In genomic region chr18:23880931-23881330, GRCh38 we compare ENCODE assay signal across 20 cellular contexts.
DNase-seq lines count a peak whose midpoint lies in the region; ATAC-seq and TF ChIP-seq lines count a peak whose summit lies in the region.
"Had no signal": no experiment of that assay in that cellular context is flagged by ENCODE, and none has a peak within 500 bp of the region (broad histone marks: within the 10 kb centered on the region; RNA-seq: fewer than 3 reads in every experiment).

No MANE protein-coding gene starts in this region.

- H3K4me2 ChIP-seq in mammary epithelial cell (ENCODE audit: insufficient read depth, low read depth, low read length) (peak overlapping the region; percentile 1), parathyroid adenoma (ENCODE audit: low read length) (no peak overlapping the region)
- H3K4me2 ChIP-seq: GM23338 had no signal

- CTCF ChIA-PET in mammary epithelial cell (lab: Charles Lee; ENCODE audit: low non-redundant PET), result no interaction called here
- CTCF ChIA-PET in MCF 10A (lab: Yijun Ruan, JAX), result interaction anchor here (0.7 kb wide), 1 partner anchor 42 kb away, joined by 3 read pairs; no protein-coding TSS in a partner anchor

- POLR2A ChIA-PET in MCF 10A (lab: Yijun Ruan, JAX), result interaction anchor here (2.2 to 10.1 kb wide), 4 partner anchors 8 to 54 kb away, joined by 8 to 123 read pairs (median 66); no protein-coding TSS in a partner anchor

- intact Hi-C loops in mammary epithelial cell (cut with micrococcal nuclease), result loop anchor here (5.0 to 10.0 kb wide), 2 partner anchors 164 to 296 kb away; partner anchors contain the start of gene NPC1
- intact Hi-C loops in MCF 10A (cut with micrococcal nuclease), result no loop called here

- H3K79me2 ChIP-seq in mammary epithelial cell (ENCODE audit: insufficient read depth, low read length), result peaks cover 79% of the 10 kb centered on the region
- H3K79me2 ChIP-seq in parathyroid adenoma, result no peaks in the 10 kb centered on the region

- no peaks in the 10 kb centered on the region for H4K20me1 ChIP-seq in mammary epithelial cell (ENCODE audit: insufficient read depth, low read length)
- H4K20me1 ChIP-seq: BLaER1 had no signal

- H3K36me3 Mint-ChIP-seq in MCF 10A (ENCODE audit: insufficient read depth, unreplicated experiment), result peaks cover 93% of the 10 kb centered on the region
- H3K36me3 Mint-ChIP-seq: CD4-positive, CD25-positive, alpha-beta regulatory T cell; CD8-positive, alpha-beta T cell had no signal

- H3K4me1 Mint-ChIP-seq in MCF 10A (ENCODE audit: insufficient read depth, unreplicated experiment), result peaks cover 61% of the 10 kb centered on the region

- H3K27me3 ChIP-seq in mammary epithelial cell (ENCODE audit: insufficient read depth, low read length) (no peaks in the 10 kb centered on the region), foreskin keratinocyte (no peaks in the 10 kb centered on the region), parathyroid adenoma (ENCODE audit: control insufficient read depth, insufficient read depth, low read length) (no peaks in the 10 kb centered on the region)
- H3K27me3 ChIP-seq: BLaER1 had no signal

- no peak overlapping the region for H3K4me3 Mint-ChIP-seq in MCF 10A (ENCODE audit: unreplicated experiment)
- H3K4me3 Mint-ChIP-seq: B cell; CD4-positive, CD25-positive, alpha-beta regulatory T cell; CD8-positive, alpha-beta T cell; GM23338; H9 had no signal

- H3K27me3 Mint-ChIP-seq in MCF 10A (ENCODE audit: insufficient read depth, unreplicated experiment), result no peaks in the 10 kb centered on the region

- no peaks in the 10 kb centered on the region for H3K9me3 Mint-ChIP-seq in MCF 10A (ENCODE audit: unreplicated experiment)
- H3K9me3 Mint-ChIP-seq: CD8-positive, alpha-beta T cell; GM23338; H9 had no signal

- H3K36me3 ChIP-seq in mammary epithelial cell (ENCODE audit: insufficient read depth, low read length) (peaks cover 47% of the 10 kb centered on the region), parathyroid adenoma (ENCODE audit: control insufficient read depth, insufficient read depth, low read length) (no peaks in the 10 kb centered on the region)
- H3K36me3 ChIP-seq: BLaER1 had no signal

- DNase-seq in mammary epithelial cell (peak; percentile 55), MCF 10A (ENCODE audit: unreplicated experiment) (no peak), foreskin keratinocyte (peak; percentile 42 to 61), DMS79 treated with DMSO at 0.1 percent for 48 hours (lab: John Stamatoyannopoulos, UW) (no peak)
- DNase-seq: Caco-2; CD4-positive, CD25-positive, alpha-beta regulatory T cell; CD8-positive, alpha-beta T cell; DMS153; EL; GDM1; H9 had no signal

- TF ChIP-seq CTCF in mammary epithelial cell (conservative IDR thresholded peaks at IDR 0.05 in 1 of 2, IDR thresholded peaks at IDR 0.05 in 1 of 2; ENCODE audit: extremely low read depth in 1 of 2, insufficient read depth in 1 of 2, low read depth in 1 of 2, low read length in 2 of 2) (no peak), MCF 10A (IDR thresholded peaks at IDR 0.05; ENCODE audit: unreplicated experiment) (no peak), foreskin keratinocyte (conservative IDR thresholded peaks at IDR 0.05) (no peak), parathyroid adenoma (IDR thresholded peaks at IDR 0.05) (no peak)

- no peaks in the 10 kb centered on the region for H3K9me3 ChIP-seq in mammary epithelial cell (replicated peaks; ENCODE audit: insufficient read depth, low read length)
- no peaks in the 10 kb centered on the region for H3K9me3 ChIP-seq in parathyroid adenoma (ENCODE audit: control insufficient read depth, low read length)
- H3K9me3 ChIP-seq: BLaER1, Caco-2 had no signal

- BruUV-seq in mammary epithelial cell (replicated peaks; lab: Mats Ljungman, UMichigan) (no TSS peak), MCF 10A (replicated peaks; lab: Mats Ljungman, UMichigan) (no TSS peak)

- H2AFZ ChIP-seq in mammary epithelial cell (ENCODE audit: low read depth, low read length), result no peak overlapping the region
- no peak overlapping the region for H2AFZ ChIP-seq in parathyroid adenoma
- H2AFZ ChIP-seq: GM23338 had no signal

- ATAC-seq in foreskin keratinocyte (no peak), GM18511 (IDR thresholded peaks at IDR 0.05; ENCODE audit: unreplicated experiment) (no peak)
- ATAC-seq: CD8-positive, alpha-beta T cell; GM12878; GM23338; HCT116 had no signal

- in situ Hi-C loops in mammary epithelial cell (cut with MboI; ENCODE audit: low sequenced_read_pairs in 2 of 2), result no loop called here

- H3K27ac ChIP-seq in mammary epithelial cell (ENCODE audit: insufficient read depth, low read depth, low read length) (no peak overlapping the region), foreskin keratinocyte (no peak overlapping the region), parathyroid adenoma (peak overlapping the region; percentile 31)
- H3K27ac ChIP-seq: 22Rv1, BLaER1, C4-2B had no signal

- H3K4me3 ChIP-seq in mammary epithelial cell (replicated peaks in 1 of 3; ENCODE audit: insufficient read depth in 1 of 3, low read depth in 2 of 3, low read length in 3 of 3) (no peak overlapping the region), parathyroid adenoma (ENCODE audit: low read depth, low read length) (no peak overlapping the region)
- H3K4me3 ChIP-seq: BLaER1, GM12878, GM23338 had no signal

- dilution Hi-C loops in mammary epithelial cell (cut with HindIII; ENCODE audit: low sequenced_read_pairs), result loop anchor here (10.0 kb wide), 1 partner anchor 56 kb away; no protein-coding TSS in a partner anchor

- H3K27ac Mint-ChIP-seq in MCF 10A (ENCODE audit: low read depth, unreplicated experiment), result no peak overlapping the region
- H3K27ac Mint-ChIP-seq: B cell; CD8-positive, alpha-beta T cell; GM23338; H9 had no signal

- H3K4me1 ChIP-seq in mammary epithelial cell (ENCODE audit: insufficient read depth, low read length) (peaks cover 74% of the 10 kb centered on the region), foreskin keratinocyte (peaks cover 24% of the 10 kb centered on the region), parathyroid adenoma (peaks cover 22% of the 10 kb centered on the region)
- H3K4me1 ChIP-seq: Caco-2 had no signal

- H3K9ac ChIP-seq in mammary epithelial cell (ENCODE audit: insufficient read depth, low read length), result no peak overlapping the region
- H3K9ac ChIP-seq in parathyroid adenoma, result no peak overlapping the region
- H3K9ac ChIP-seq: BLaER1 had no signal

Comparison
In these comparisons a context has a peak if more than half of its experiments do, and no peak if none do; other contexts are left out.
1. DNase-seq: peak in mammary epithelial cell (single experiment) and foreskin keratinocyte (2 of 2); none in MCF 10A (single experiment) and DMS79 treated with DMSO at 0.1 percent for 48 hours (single experiment).